In genomic region chr2:149112068-149112467, GRCh38 we compare ENCODE assay signal across 8 cellular contexts.
"Had no signal": no experiment of that assay in that cellular context is flagged by ENCODE, and none has a peak within 500 bp of the region (broad histone marks: within the 10 kb centered on the region; RNA-seq: fewer than 3 reads in every experiment).

No MANE protein-coding gene starts in this region.

- ATAC-seq: GM23338, HCT116, HepG2 had no signal

- FAIRE-seq: HepG2 had no signal

- H3K4me1 ChIP-seq: HAP-1 had no signal

- H3K36me3 ChIP-seq: HAP-1 had no signal

- H3K27ac ChIP-seq: HL-60 had no signal

- H3K9me3 ChIP-seq: HAP-1 had no signal

- DNase-seq: H7, HFFc6, KBM-7 had no signal

- H3K4me3 ChIP-seq: GM23338, HAP-1 had no signal
